8 cellular contexts compared by ENCODE assay signal in genomic region chr19:49809155-49809986, GRCh38. TPM values are rescaled to one million over a fixed set of nuclear protein-coding genes. Genes with fewer than 3 reads are reported as not detected.
DNase-seq lines count a peak whose midpoint lies in the region; FAIRE-seq and TF ChIP-seq lines count a peak whose summit lies in the region.

No MANE protein-coding gene starts in this region.

- H3K27ac Mint-ChIP-seq in activated CD4-positive, alpha-beta memory T cell treated with anti-CD3 and anti-CD28 coated beads for 36 hours: peak overlapping the region; percentile 72

- dilution Hi-C loops in endothelial cell of umbilical vein (cut with MboI; ENCODE audit: extremely low pct_ligation_motif_present, low sequenced_read_pairs): no loop called here

- H3K36me3 Mint-ChIP-seq in activated CD4-positive, alpha-beta memory T cell treated with anti-CD3 and anti-CD28 coated beads for 36 hours: peaks cover 7% of the 10 kb centered on the region

- intact Hi-C loops in activated CD4-positive, alpha-beta memory T cell treated with anti-CD3 and anti-CD28 coated beads for 36 hours (cut with micrococcal nuclease): loop anchor here (2.0 kb wide), 1 partner anchor 133 kb away; the partner anchor contains the start of gene PRMT1
- intact Hi-C loops in endothelial cell of umbilical vein (cut with micrococcal nuclease): loop anchor here (2.0 to 5.0 kb wide), 3 partner anchors 43 to 312 kb away; partner anchors contain the start of genes ADM5, AP2A1 and RPS11

- H3K27me3 Mint-ChIP-seq in activated CD4-positive, alpha-beta memory T cell treated with anti-CD3 and anti-CD28 coated beads for 36 hours: no peaks in the 10 kb centered on the region

- H3K4me1 ChIP-seq in Karpas-422 (ENCODE audit: low read length): peaks cover 34% of the 10 kb centered on the region
- peaks cover 20% of the 10 kb centered on the region for H3K4me1 ChIP-seq in endothelial cell of umbilical vein (ENCODE audit: control insufficient read depth, extremely low read depth, insufficient read depth, low read length)

- TF ChIP-seq POLR2A in endothelial cell of umbilical vein (IDR thresholded peaks at IDR 0.05; ENCODE audit: low read depth, low read length): peak; percentile 30

- H3K4me2 ChIP-seq in Karpas-422 (ENCODE audit: low read depth, low read length, poor library complexity, severe bottlenecking): peak overlapping the region; percentile 89
- H3K4me2 ChIP-seq in endothelial cell of umbilical vein (ENCODE audit: insufficient read depth, low read length): peak overlapping the region; percentile 65

- POLR2A ChIA-PET in BJ (lab: Charles Lee) (interaction anchor here (1.0 kb wide), 1 partner anchor 133 kb away, joined by 3 read pairs; no protein-coding TSS in a partner anchor), endothelial cell of umbilical vein (lab: Charles Lee) (interaction anchor here (0.6 kb wide), 1 partner anchor 49 kb away, joined by 3 read pairs; no protein-coding TSS in a partner anchor)
- POLR2A ChIA-PET in activated CD4-positive, alpha-beta memory T cell treated with anti-CD3 and anti-CD28 coated beads for 36 hours (lab: Charles Lee): no interaction called here

- DNase-seq in BJ (ENCODE audit: low read depth) (no peak), Karpas-422 (peak; percentile 75), endothelial cell of umbilical vein (ENCODE audit: low read depth, low spot score) (peak; percentile 18), midbrain (lab: John Stamatoyannopoulos, UW) (peak; percentile 45), GF-D8 (lab: John Stamatoyannopoulos, UW) (no peak), RKO (ENCODE audit: low spot score) (no peak)
- DNase-seq in activated CD4-positive, alpha-beta memory T cell treated with anti-CD3 and anti-CD28 coated beads for 36 hours: peak; percentile 66
- peak in 4 of 6 experiments; percentile 52 to 67 (median 59) for DNase-seq in stimulated activated naive CD4-positive, alpha-beta T cell (lab: John Stamatoyannopoulos, UW)

- no peaks in the 10 kb centered on the region for H3K9me1 ChIP-seq in endothelial cell of umbilical vein (replicated peaks; ENCODE audit: control insufficient read depth, extremely low read depth, insufficient read depth, low read length)

- no peaks in the 10 kb centered on the region for H3K9me3 Mint-ChIP-seq in activated CD4-positive, alpha-beta memory T cell treated with anti-CD3 and anti-CD28 coated beads for 36 hours

- peak overlapping the region; percentile 73 for H3K4me3 ChIP-seq in BJ (ENCODE audit: low read depth, low read length)
- H3K4me3 ChIP-seq in Karpas-422 (ENCODE audit: low read length): peak overlapping the region; percentile 76
- H3K4me3 ChIP-seq in endothelial cell of umbilical vein (replicated peaks in 1 of 3; ENCODE audit: insufficient read depth in 1 of 3, low read depth in 1 of 3, low read length in 3 of 3): peak overlapping the region; percentile 46 to 59 (median 59)

- H3K9me3 ChIP-seq in Karpas-422 (ENCODE audit: low read length): no peaks in the 10 kb centered on the region
- H3K9me3 ChIP-seq in endothelial cell of umbilical vein (replicated peaks; ENCODE audit: control insufficient read depth, insufficient read depth, low read length): no peaks in the 10 kb centered on the region

- H3K36me3 ChIP-seq in BJ (ENCODE audit: control insufficient read depth, insufficient read depth, low read length) (peaks cover 12% of the 10 kb centered on the region), Karpas-422 (ENCODE audit: insufficient read depth, low read length) (0 out of 2 replicates have a peak, but pooled peaks cover 5% of the 10 kb centered on the region), endothelial cell of umbilical vein (ENCODE audit: control insufficient read depth in 2 of 2, extremely low read depth in 1 of 2, insufficient read depth in 2 of 2, low read length in 2 of 2) (no peaks in the 10 kb centered on the region)

- peak overlapping the region; percentile 61; the same call in 1 of the 2 replicates for H2AFZ ChIP-seq in Karpas-422 (ENCODE audit: low read length)
- peak overlapping the region; percentile 83 for H2AFZ ChIP-seq in endothelial cell of umbilical vein (ENCODE audit: low read depth, low read length)

- BruUV-seq in endothelial cell of umbilical vein (replicated peaks; lab: Mats Ljungman, UMichigan): no TSS peak

- H3K27me3 ChIP-seq in BJ (ENCODE audit: control insufficient read depth, insufficient read depth, low read length): no peaks in the 10 kb centered on the region
- H3K27me3 ChIP-seq in Karpas-422 (ENCODE audit: low read length): no peaks in the 10 kb centered on the region
- no peaks in the 10 kb centered on the region for H3K27me3 ChIP-seq in endothelial cell of umbilical vein (ENCODE audit: control insufficient read depth in 2 of 2, insufficient read depth in 2 of 2, low read length in 2 of 2)

- no peak for FAIRE-seq in endothelial cell of umbilical vein (lab: Jason Lieb, UNC)

- peaks cover 35% of the 10 kb centered on the region for H3K4me1 Mint-ChIP-seq in activated CD4-positive, alpha-beta memory T cell treated with anti-CD3 and anti-CD28 coated beads for 36 hours (ENCODE audit: low read depth)

- H3K9me2 ChIP-seq in Karpas-422 (replicated peaks; ENCODE audit: insufficient read depth, low read length): no peaks in the 10 kb centered on the region

- CTCF ChIA-PET in BJ (lab: Yijun Ruan, JAX) (interaction anchor here (0.6 to 2.0 kb wide), 4 partner anchors 92 to 585 kb away, joined by 3 to 6 read pairs (median 4); no protein-coding TSS in a partner anchor), endothelial cell of umbilical vein (lab: Charles Lee) (interaction anchor here (0.8 to 1.1 kb wide), 2 partner anchors 50 to 58 kb away, joined by 3 read pairs; no protein-coding TSS in a partner anchor)
- CTCF ChIA-PET in activated CD4-positive, alpha-beta memory T cell treated with anti-CD3 and anti-CD28 coated beads for 36 hours (lab: Charles Lee): interaction anchor here (0.9 to 1.1 kb wide), 2 partner anchors 54 to 92 kb away, joined by 3 to 4 read pairs; no protein-coding TSS in a partner anchor

- H3K9ac ChIP-seq in Karpas-422 (ENCODE audit: low read length): peak overlapping the region; percentile 67
- peak overlapping the region; percentile 51 for H3K9ac ChIP-seq in endothelial cell of umbilical vein (replicated peaks; ENCODE audit: extremely low read depth, insufficient read depth, low read length)

- H3K27ac ChIP-seq in Karpas-422 (ENCODE audit: low read length) (no peak overlapping the region), endothelial cell of umbilical vein (ENCODE audit: insufficient read depth, low read depth, low read length) (no peak overlapping the region)

- peak; percentile 16; the same call in 1 of the 2 replicates for TF ChIP-seq CTCF in BJ (IDR thresholded peaks at IDR 0.05; ENCODE audit: insufficient read depth, low read depth, low read length)
- TF ChIP-seq CTCF in endothelial cell of umbilical vein (IDR thresholded peaks at IDR 0.05; ENCODE audit: extremely low read depth in 1 of 2, insufficient read depth in 1 of 2, low read depth in 1 of 2, low read length in 2 of 2): peak in 1 of 2 donors; percentile 9

- H3K4me3 Mint-ChIP-seq in activated CD4-positive, alpha-beta memory T cell treated with anti-CD3 and anti-CD28 coated beads for 36 hours: peak overlapping the region; percentile 81

- H3K79me2 ChIP-seq in Karpas-422 (ENCODE audit: low read length): no peaks in the 10 kb centered on the region
- H3K79me2 ChIP-seq in endothelial cell of umbilical vein (ENCODE audit: control insufficient read depth, insufficient read depth, low read length): no peaks in the 10 kb centered on the region

- H4K20me1 ChIP-seq in Karpas-422 (ENCODE audit: insufficient read depth, low read depth, low read length): no peaks in the 10 kb centered on the region
- H4K20me1 ChIP-seq in endothelial cell of umbilical vein (replicated peaks; ENCODE audit: control insufficient read depth, extremely low read depth, insufficient read depth, low read length): no peaks in the 10 kb centered on the region

RNA-seq across cellular contexts. Expression of gene FUZ, which starts 3.7 kb away (rescaled TPM):
- 8.3 and 14.3 TPM in 2 replicates for polyA plus RNA-seq in BJ (2011; rRNA removed)
- 4.6 and 6.4 TPM in 2 replicates for polyA minus RNA-seq in BJ (2011; rRNA and poly(A)+ RNA removed)
- total RNA-seq in Karpas-422 (2014; rRNA removed; shearing (Covaris generic); ENCODE audit: low replicate concordance): 15.8 and 38.3 TPM in 2 replicates
- total RNA-seq in activated CD4-positive, alpha-beta memory T cell treated with anti-CD3 and anti-CD28 coated beads for 36 hours: 10 to 100 TPM; 15.2 to 16.2 TPM
- total RNA-seq in endothelial cell of umbilical vein: 14.0 and 15.3 TPM in 2 replicates
- polyA plus RNA-seq in endothelial cell of umbilical vein: 12.3 and 14.5 TPM in 2 replicates
- polyA plus RNA-seq in endothelial cell of umbilical vein (2011; cell fraction: cytosol; rRNA removed): 10.7 and 12.5 TPM in 2 replicates
- 15.1 and 15.3 TPM in 2 replicates for polyA plus RNA-seq in endothelial cell of umbilical vein (2011; cell fraction: nucleus; rRNA removed)
- 7.9 and 13.3 TPM in 2 replicates for polyA plus RNA-seq in endothelial cell of umbilical vein (2012)
- 6.8 and 11.8 TPM in 2 replicates for polyA minus RNA-seq in endothelial cell of umbilical vein
- not detected for polyA minus RNA-seq in endothelial cell of umbilical vein (2011; cell fraction: cytosol; rRNA and poly(A)+ RNA removed)
- 3.1 and 4.6 TPM in 2 replicates for polyA minus RNA-seq in endothelial cell of umbilical vein (2011; cell fraction: nucleus; rRNA and poly(A)+ RNA removed)

RNA-seq across cellular contexts. Expression of gene MED25, which starts 8.7 kb away (rescaled TPM):
- polyA plus RNA-seq in BJ (2011; rRNA removed) (12.3 and 27.7 TPM in 2 replicates), endothelial cell of umbilical vein (28.3 and 31.7 TPM in 2 replicates)
- polyA minus RNA-seq in BJ (2011; rRNA and poly(A)+ RNA removed): 20.0 and 34.8 TPM in 2 replicates
- total RNA-seq in Karpas-422 (2014; rRNA removed; shearing (Covaris generic); ENCODE audit: low replicate concordance): 37.8 and 40.5 TPM in 2 replicates
- total RNA-seq in activated CD4-positive, alpha-beta memory T cell treated with anti-CD3 and anti-CD28 coated beads for 36 hours: 10 to 100 TPM; 45.6 to 50.2 TPM
- total RNA-seq in endothelial cell of umbilical vein: 55.8 and 62.9 TPM in 2 replicates
- 35.2 and 36.0 TPM in 2 replicates for polyA plus RNA-seq in endothelial cell of umbilical vein (2011; cell fraction: cytosol; rRNA removed)
- polyA plus RNA-seq in endothelial cell of umbilical vein (2011; cell fraction: nucleus; rRNA removed): 89.2 and 105 TPM in 2 replicates
- polyA plus RNA-seq in endothelial cell of umbilical vein (2012): 40.9 and 52.4 TPM in 2 replicates
- polyA minus RNA-seq in endothelial cell of umbilical vein: 43.3 and 48.4 TPM in 2 replicates
- 25.2 TPM for polyA minus RNA-seq in endothelial cell of umbilical vein (2011; cell fraction: cytosol; rRNA and poly(A)+ RNA removed)
- 32.5 and 39.6 TPM in 2 replicates for polyA minus RNA-seq in endothelial cell of umbilical vein (2011; cell fraction: nucleus; rRNA and poly(A)+ RNA removed)

RNA-seq across cellular contexts. Expression of gene PTOV1, which starts 41.6 kb away (rescaled TPM):
- polyA plus RNA-seq in BJ (2011; rRNA removed) (30.7 and 67.6 TPM in 2 replicates), endothelial cell of umbilical vein (116 and 125 TPM in 2 replicates)
- 72.9 and 94.6 TPM in 2 replicates for polyA minus RNA-seq in BJ (2011; rRNA and poly(A)+ RNA removed)
- total RNA-seq in Karpas-422 (2014; rRNA removed; shearing (Covaris generic); ENCODE audit: low replicate concordance): 67.8 and 114 TPM in 2 replicates
- 100 to 1,000 TPM; 105 to 108 TPM for total RNA-seq in activated CD4-positive, alpha-beta memory T cell treated with anti-CD3 and anti-CD28 coated beads for 36 hours
- 184 and 187 TPM in 2 replicates for total RNA-seq in endothelial cell of umbilical vein
- 93.1 and 118 TPM in 2 replicates for polyA plus RNA-seq in endothelial cell of umbilical vein (2011; cell fraction: cytosol; rRNA removed)
- 257 and 302 TPM in 2 replicates for polyA plus RNA-seq in endothelial cell of umbilical vein (2011; cell fraction: nucleus; rRNA removed)
- polyA plus RNA-seq in endothelial cell of umbilical vein (2012): 96.0 and 145 TPM in 2 replicates
- 55.3 and 80.9 TPM in 2 replicates for polyA minus RNA-seq in endothelial cell of umbilical vein
- 56.8 TPM for polyA minus RNA-seq in endothelial cell of umbilical vein (2011; cell fraction: cytosol; rRNA and poly(A)+ RNA removed)
- 61.0 and 83.2 TPM in 2 replicates for polyA minus RNA-seq in endothelial cell of umbilical vein (2011; cell fraction: nucleus; rRNA and poly(A)+ RNA removed)

RNA-seq across cellular contexts. Expression of gene AP2A1, which starts 42.6 kb away (rescaled TPM):
- polyA plus RNA-seq in BJ (2011; rRNA removed) (82.1 and 153 TPM in 2 replicates), endothelial cell of umbilical vein (113 and 114 TPM in 2 replicates)
- 110 and 142 TPM in 2 replicates for polyA minus RNA-seq in BJ (2011; rRNA and poly(A)+ RNA removed)
- 32.4 and 54.7 TPM in 2 replicates for total RNA-seq in Karpas-422 (2014; rRNA removed; shearing (Covaris generic); ENCODE audit: low replicate concordance)
- 10 to 100 TPM; 86.0 to 88.4 TPM for total RNA-seq in activated CD4-positive, alpha-beta memory T cell treated with anti-CD3 and anti-CD28 coated beads for 36 hours
- total RNA-seq in endothelial cell of umbilical vein: 108 TPM in 2 replicates
- polyA plus RNA-seq in endothelial cell of umbilical vein (2011; cell fraction: cytosol; rRNA removed): 80.4 and 101 TPM in 2 replicates
- polyA plus RNA-seq in endothelial cell of umbilical vein (2011; cell fraction: nucleus; rRNA removed): 97.8 TPM in 2 replicates
- polyA plus RNA-seq in endothelial cell of umbilical vein (2012): 75.0 and 114 TPM in 2 replicates
- polyA minus RNA-seq in endothelial cell of umbilical vein: 104 and 122 TPM in 2 replicates
- polyA minus RNA-seq in endothelial cell of umbilical vein (2011; cell fraction: cytosol; rRNA and poly(A)+ RNA removed): 80.2 TPM
- 45.7 and 60.4 TPM in 2 replicates for polyA minus RNA-seq in endothelial cell of umbilical vein (2011; cell fraction: nucleus; rRNA and poly(A)+ RNA removed)

RNA-seq across cellular contexts. Expression of gene TSKS, which starts 46.3 kb away (rescaled TPM):
- polyA plus RNA-seq in BJ (2011; rRNA removed): 0.11 and 0.15 TPM in 2 replicates
- not detected in 2 replicates for polyA minus RNA-seq in BJ (2011; rRNA and poly(A)+ RNA removed)
- 5.7 and 17.9 TPM in 2 replicates for total RNA-seq in Karpas-422 (2014; rRNA removed; shearing (Covaris generic); ENCODE audit: low replicate concordance)
- total RNA-seq in activated CD4-positive, alpha-beta memory T cell treated with anti-CD3 and anti-CD28 coated beads for 36 hours: under 1 TPM; 0.40 to 0.63 TPM
- not detected in 2 replicates for total RNA-seq in endothelial cell of umbilical vein
- 0.03 TPM in 1 of 2 replicates, not detected in the other for polyA plus RNA-seq in endothelial cell of umbilical vein
- polyA plus RNA-seq in endothelial cell of umbilical vein (2011; cell fraction: cytosol; rRNA removed): not detected in 2 replicates
- polyA plus RNA-seq in endothelial cell of umbilical vein (2011; cell fraction: nucleus; rRNA removed): not detected in 2 replicates
- polyA plus RNA-seq in endothelial cell of umbilical vein (2012): not detected in 2 replicates
- polyA minus RNA-seq in endothelial cell of umbilical vein: not detected in 2 replicates
- not detected for polyA minus RNA-seq in endothelial cell of umbilical vein (2011; cell fraction: cytosol; rRNA and poly(A)+ RNA removed)
- not detected in 2 replicates for polyA minus RNA-seq in endothelial cell of umbilical vein (2011; cell fraction: nucleus; rRNA and poly(A)+ RNA removed)

Comparison
In these comparisons a context has a peak if more than half of its experiments do, and no peak if none do; other contexts are left out.
1. DNase-seq: peak in Karpas-422 (single experiment), activated CD4-positive, alpha-beta memory T cell treated with anti-CD3 and anti-CD28 coated beads for 36 hours (single experiment), endothelial cell of umbilical vein (single experiment), midbrain (single experiment) and stimulated activated naive CD4-positive, alpha-beta T cell (4 of 6); none in BJ (single experiment), GF-D8 (single experiment) and RKO (single experiment).
2. Peak in every context shown above with its lines, with median percentiles within 50 percentile points of each other: H3K4me3 ChIP-seq.